Comparison of ENCODE assay signal across 13 cellular contexts in genomic region chr1:235330918-235331285, GRCh38. TPM values are rescaled to one million over a fixed set of nuclear protein-coding genes. Genes with fewer than 3 reads are reported as not detected.
DNase-seq lines count a peak whose midpoint lies in the region; ATAC-seq and TF ChIP-seq lines count a peak whose summit lies in the region.
"Had no signal": no experiment of that assay in that cellular context is flagged by ENCODE, and none has a peak within 500 bp of the region (broad histone marks: within the 10 kb centered on the region; RNA-seq: fewer than 3 reads in every experiment).

No MANE protein-coding gene starts in this region.

- no peaks in the 10 kb centered on the region for H3K27me3 Mint-ChIP-seq in activated naive CD4-positive, alpha-beta T cell treated with anti-CD3 and anti-CD28 coated beads, Interleukin-2, amount 50 U/mL, for 24 hours
- H3K27me3 Mint-ChIP-seq in activated naive CD4-positive, alpha-beta T cell treated with anti-CD3 and anti-CD28 coated beads for 36 hours (ENCODE audit: low read depth) = no peaks in the 10 kb centered on the region
- no peaks in the 10 kb centered on the region for H3K27me3 Mint-ChIP-seq in stimulated activated memory B cell treated with anti-CD40 and anti-IgM and Interleukin-4, amounts not matched to agents 10 μg/mL and 1 μg/mL and 100 μg/mL, for 72 hours

- H3K9me3 Mint-ChIP-seq in activated naive CD4-positive, alpha-beta T cell treated with anti-CD3 and anti-CD28 coated beads, Interleukin-2, amount 50 U/mL, for 24 hours = no peaks in the 10 kb centered on the region
- H3K9me3 Mint-ChIP-seq in activated naive CD4-positive, alpha-beta T cell treated with anti-CD3 and anti-CD28 coated beads for 36 hours = no peaks in the 10 kb centered on the region
- no peaks in the 10 kb centered on the region for H3K9me3 Mint-ChIP-seq in stimulated activated memory B cell treated with anti-CD40 and anti-IgM and Interleukin-4, amounts not matched to agents 10 μg/mL and 1 μg/mL and 100 μg/mL, for 72 hours

- no peak for TF ChIP-seq EP300 in gastroesophageal sphincter (IDR thresholded peaks at IDR 0.05)

- H3K4me3 Mint-ChIP-seq in activated naive CD4-positive, alpha-beta T cell treated with anti-CD3 and anti-CD28 coated beads, Interleukin-2, amount 50 U/mL, for 24 hours = no peak overlapping the region
- H3K4me3 Mint-ChIP-seq in activated naive CD4-positive, alpha-beta T cell treated with anti-CD3 and anti-CD28 coated beads for 36 hours = no peak overlapping the region
- H3K4me3 Mint-ChIP-seq in stimulated activated memory B cell treated with anti-CD40 and anti-IgM and Interleukin-4, amounts not matched to agents 10 μg/mL and 1 μg/mL and 100 μg/mL, for 72 hours = peak overlapping the region; percentile 68

- H3K4me1 ChIP-seq in Panc1 (ENCODE audit: control insufficient read depth, insufficient read depth, low read length) (peaks cover 23% of the 10 kb centered on the region), gastroesophageal sphincter (peaks cover 12 to 60% (median 12%) of the 10 kb centered on the region in 3 donors), SJCRH30 (peaks cover 5% of the 10 kb centered on the region; the same call in 1 of the 2 replicates), thyroid gland (peaks cover 26 to 32% of the 10 kb centered on the region in 2 donors)

- H3K36me3 ChIP-seq in Panc1 (ENCODE audit: control insufficient read depth, insufficient read depth, low read length) (peaks cover 9% of the 10 kb centered on the region), gastroesophageal sphincter (peaks cover 0 to 10% of the 10 kb centered on the region in 2 donors), SJCRH30 (0 out of 2 replicates have a peak, but pooled peaks cover 3% of the 10 kb centered on the region), thyroid gland (peaks cover 0 to 3% of the 10 kb centered on the region in 2 donors)
- H3K36me3 ChIP-seq: brain microvascular endothelial cell had no signal

- ATAC-seq in Panc1 (no peak), gastroesophageal sphincter (no peak)
- ATAC-seq in stimulated activated memory B cell treated with anti-CD40 and anti-IgM and Interleukin-4, amounts not matched to agents 10 μg/mL and 1 μg/mL and 100 μg/mL, for 72 hours = no peak
- ATAC-seq: left cardiac atrium had no signal

- 75 to 85% methylated on average over 5 of the region's 5 CpGs for WGBS in gastroesophageal sphincter (ENCODE audit: low coverage in 1 of 2), 2 donors
- 93% methylated on average over 5 of the region's 5 CpGs for WGBS in thyroid gland, 2 donors

- TF ChIP-seq POLR2A in gastroesophageal sphincter (IDR thresholded peaks at IDR 0.05) (no peak), thyroid gland (IDR thresholded peaks at IDR 0.05) (no peak)

- H3K27ac ChIP-seq in Panc1 (ENCODE audit: low read length) = peak overlapping the region; percentile 98
- peak overlapping the region in 3 of 4 donors; percentile 93 to 99 (median 97) for H3K27ac ChIP-seq in gastroesophageal sphincter
- H3K27ac ChIP-seq in SJCRH30 = no peak overlapping the region
- no peak overlapping the region for H3K27ac ChIP-seq in thyroid gland

- H3K4me1 Mint-ChIP-seq in activated naive CD4-positive, alpha-beta T cell treated with anti-CD3 and anti-CD28 coated beads, Interleukin-2, amount 50 U/mL, for 24 hours = peaks cover 24% of the 10 kb centered on the region
- H3K4me1 Mint-ChIP-seq in activated naive CD4-positive, alpha-beta T cell treated with anti-CD3 and anti-CD28 coated beads for 36 hours (ENCODE audit: low read depth) = peaks cover 26% of the 10 kb centered on the region
- H3K4me1 Mint-ChIP-seq in stimulated activated memory B cell treated with anti-CD40 and anti-IgM and Interleukin-4, amounts not matched to agents 10 μg/mL and 1 μg/mL and 100 μg/mL, for 72 hours = peaks cover 18% of the 10 kb centered on the region

- H3K9me3 ChIP-seq in Panc1 (ENCODE audit: control insufficient read depth, insufficient read depth, low read depth, low read length) (no peaks in the 10 kb centered on the region), gastroesophageal sphincter (no peaks in the 10 kb centered on the region), SJCRH30 (replicated peaks) (no peaks in the 10 kb centered on the region), thyroid gland (no peaks in the 10 kb centered on the region)
- H3K9me3 ChIP-seq: esophagus squamous epithelium had no signal

- H3K36me3 Mint-ChIP-seq in activated naive CD4-positive, alpha-beta T cell treated with anti-CD3 and anti-CD28 coated beads, Interleukin-2, amount 50 U/mL, for 24 hours = peaks cover 8% of the 10 kb centered on the region
- peaks cover 13% of the 10 kb centered on the region for H3K36me3 Mint-ChIP-seq in activated naive CD4-positive, alpha-beta T cell treated with anti-CD3 and anti-CD28 coated beads for 36 hours (ENCODE audit: low read depth)
- peaks cover 8% of the 10 kb centered on the region for H3K36me3 Mint-ChIP-seq in stimulated activated memory B cell treated with anti-CD40 and anti-IgM and Interleukin-4, amounts not matched to agents 10 μg/mL and 1 μg/mL and 100 μg/mL, for 72 hours

- no TSS peak for BruUV-seq in Panc1 (replicated peaks; lab: Mats Ljungman, UMichigan)

- H3K27me3 ChIP-seq in Panc1 (ENCODE audit: control insufficient read depth, insufficient read depth, low read length) (no peaks in the 10 kb centered on the region), gastroesophageal sphincter (no peaks in the 10 kb centered on the region), SJCRH30 (no peaks in the 10 kb centered on the region), thyroid gland (no peaks in the 10 kb centered on the region)
- H3K27me3 ChIP-seq: brain microvascular endothelial cell, esophagus squamous epithelium had no signal

- in situ Hi-C loops in Panc1 (cut with HindIII; ENCODE audit: low pct_unique_long_range_greater_than_20kb, low sequenced_read_pairs) = no loop called here

- TF ChIP-seq CTCF in Panc1 (IDR thresholded peaks at IDR 0.05) (no peak), gastroesophageal sphincter (IDR thresholded peaks at IDR 0.05) (no peak), thyroid gland (IDR thresholded peaks at IDR 0.05) (no peak)

- CTCF ChIA-PET in activated naive CD4-positive, alpha-beta T cell treated with anti-CD3 and anti-CD28 coated beads for 36 hours (lab: Charles Lee) = interaction anchor here (0.6 to 2.7 kb wide), 6 partner anchors 14 to 225 kb away, joined by 3 to 17 read pairs (median 4); no protein-coding TSS in a partner anchor
- CTCF ChIA-PET in Panc1 (lab: Charles Lee) = interaction anchor here (0.6 to 1.8 kb wide), 2 partner anchors 23 to 86 kb away, joined by 4 to 12 read pairs; no protein-coding TSS in a partner anchor

- no peak for DNase-seq in activated naive CD4-positive, alpha-beta T cell treated with anti-CD3 and anti-CD28 coated beads for 36 hours
- no peak for DNase-seq in Panc1 (ENCODE audit: low read depth, low spot score)
- DNase-seq in NCI-H524 (lab: John Stamatoyannopoulos, UW) = no peak
- DNase-seq in SJCRH30 = no peak
- DNase-seq in thyroid gland = no peak
- DNase-seq: brain microvascular endothelial cell, esophagus squamous epithelium, left cardiac atrium, NCI-H1930, occipital lobe had no signal

- H3K27ac Mint-ChIP-seq in activated naive CD4-positive, alpha-beta T cell treated with anti-CD3 and anti-CD28 coated beads, Interleukin-2, amount 50 U/mL, for 24 hours = peak overlapping the region; percentile 91
- no peak overlapping the region for H3K27ac Mint-ChIP-seq in activated naive CD4-positive, alpha-beta T cell treated with anti-CD3 and anti-CD28 coated beads for 36 hours
- H3K27ac Mint-ChIP-seq in stimulated activated memory B cell treated with anti-CD40 and anti-IgM and Interleukin-4, amounts not matched to agents 10 μg/mL and 1 μg/mL and 100 μg/mL, for 72 hours = no peak overlapping the region

- POLR2A ChIA-PET in Panc1 (lab: Charles Lee) = no interaction called here

- intact Hi-C loops in activated naive CD4-positive, alpha-beta T cell treated with anti-CD3 and anti-CD28 coated beads for 36 hours (cut with micrococcal nuclease) = no loop called here
- intact Hi-C loops in Panc1 (cut with micrococcal nuclease; ENCODE audit: unreplicated experiment) (no loop called here), thyroid gland (cut with DNase I) (loop anchor here (5.0 kb wide), 1 partner anchor 36 kb away; the partner anchor contains the start of gene TBCE)

- H3K4me3 ChIP-seq in Panc1 (ENCODE audit: low read depth in 2 of 2, low read length in 2 of 2) = peak overlapping the region; percentile 79 to 99
- no peak overlapping the region for H3K4me3 ChIP-seq in gastroesophageal sphincter
- no peak overlapping the region for H3K4me3 ChIP-seq in SJCRH30
- H3K4me3 ChIP-seq in thyroid gland (replicated peaks in 1 of 3) = no peak overlapping the region

RNA-seq across cellular contexts. Expression of gene GGPS1, which starts 2.5 kb away (rescaled TPM):
- total RNA-seq in activated naive CD4-positive, alpha-beta T cell treated with anti-CD3 and anti-CD28 coated beads for 36 hours = 10 to 100 TPM; 35.3 to 36.9 TPM
- total RNA-seq in Panc1 (2021; ENCODE audit: unreplicated experiment) (60.6 TPM), gastroesophageal sphincter (10 to 100 TPM; 30.5 to 36.2 (median 31.3) TPM), thyroid gland (10 to 100 TPM; 24.3 to 42.7 (median 33.2) TPM)
- 35.4 TPM for polyA plus RNA-seq in Panc1 (2012; ENCODE audit: insufficient read length)
- total RNA-seq in SJCRH30 (2014; rRNA removed; shearing (Covaris generic)) = 15.1 and 20.7 TPM in 2 replicates

RNA-seq across cellular contexts. Expression of gene ARID4B, which starts 2.9 kb away (rescaled TPM):
- total RNA-seq in activated naive CD4-positive, alpha-beta T cell treated with anti-CD3 and anti-CD28 coated beads for 36 hours = 10 to 100 TPM; 39.9 to 43.8 TPM
- total RNA-seq in Panc1 (2021; ENCODE audit: unreplicated experiment) (37.5 TPM), gastroesophageal sphincter (10 to 100 TPM; 26.7 to 49.2 (median 39.1) TPM), thyroid gland (10 to 100 TPM; 49.0 to 65.4 (median 52.5) TPM)
- polyA plus RNA-seq in Panc1 (2012; ENCODE audit: insufficient read length) = 17.7 TPM
- total RNA-seq in SJCRH30 (2014; rRNA removed; shearing (Covaris generic)) = 30.3 and 34.6 TPM in 2 replicates

RNA-seq across cellular contexts. Expression of gene TBCE, which starts 36.3 kb away (rescaled TPM):
- total RNA-seq in activated naive CD4-positive, alpha-beta T cell treated with anti-CD3 and anti-CD28 coated beads for 36 hours = 10 to 100 TPM; 18.8 to 22.1 TPM
- total RNA-seq in Panc1 (2021; ENCODE audit: unreplicated experiment) (72.0 TPM), gastroesophageal sphincter (10 to 100 TPM; 13.9 to 22.7 (median 15.4) TPM), thyroid gland (10 to 100 TPM; 38.0 to 50.3 (median 44.8) TPM)
- 56.0 TPM for polyA plus RNA-seq in Panc1 (2012; ENCODE audit: insufficient read length)
- 36.8 and 38.6 TPM in 2 replicates for total RNA-seq in SJCRH30 (2014; rRNA removed; shearing (Covaris generic))

Comparison
In these comparisons a context has a peak if more than half of its experiments do, and no peak if none do; other contexts are left out.
1. H3K27ac ChIP-seq: peak in Panc1 (single experiment) and gastroesophageal sphincter (3 of 4); none in SJCRH30 (single experiment) and thyroid gland (0 of 3).
2. H3K4me3 ChIP-seq: peak in Panc1 (2 of 2); none in gastroesophageal sphincter (0 of 2), SJCRH30 (single experiment) and thyroid gland (0 of 3).